ENCODE assay signal across 1 cellular context in genomic region chr3:44905501-44906159, GRCh38.
TF ChIP-seq lines count a peak whose summit lies in the region.

No MANE protein-coding gene starts in this region.

TF ChIP-seq in GM23338, 12 proteins besides CTCF, POLR2A, EP300 and RAD21 (continued from another document):
- TF ChIP-seq ZNF462 (CRISPR knock-in tag; IDR thresholded peaks at IDR 0.05) (no peak), POLR2AphosphoS5 (IDR thresholded peaks at IDR 0.05; ENCODE audit: low read depth) (no peak)
